27 cellular contexts compared by ENCODE assay signal in the genomic region with DNA sequence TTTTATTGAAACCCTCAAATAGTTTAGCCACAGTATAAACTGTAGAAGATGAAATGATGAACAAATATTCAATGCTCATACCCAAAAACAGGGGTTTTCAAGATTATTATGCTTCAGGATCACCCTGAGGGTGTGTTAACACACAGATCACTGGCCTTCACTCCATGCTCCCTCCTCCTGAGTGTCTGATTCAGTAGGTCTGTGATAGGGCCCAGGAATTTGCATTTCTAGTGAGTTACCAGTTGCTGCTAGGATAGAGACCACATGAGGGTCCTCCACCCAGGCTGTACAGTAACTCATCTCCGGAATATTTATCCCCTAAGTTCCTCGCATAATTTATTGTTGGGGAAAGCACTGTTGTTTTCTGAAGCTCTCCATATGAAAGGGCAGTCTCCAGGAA.
"Had no signal": no experiment of that assay in that cellular context is flagged by ENCODE, and none has a peak within 500 bp of the region (broad histone marks: within the 10 kb centered on the region; RNA-seq: fewer than 3 reads in every experiment).

No MANE protein-coding gene starts in this region.

- H3K36me3 ChIP-seq: left lung, lower lobe of right lung, neutrophil, right atrium auricular region, right lobe of liver, tibial nerve, uterus had no signal

- H3K9me3 Mint-ChIP-seq: immature natural killer cell; naive thymus-derived CD8-positive, alpha-beta T cell; nephron; stimulated activated memory B cell treated with anti-CD40 and anti-IgM and Interleukin-4, amounts not matched to agents 10 μg/mL and 1 μg/mL and 100 μg/mL, for 72 hours; type B pancreatic cell had no signal

- ATAC-seq: left colon; left lung; lower lobe of right lung; naive thymus-derived CD8-positive, alpha-beta T cell; right lobe of liver; stimulated activated memory B cell treated with anti-CD40 and anti-IgM and Interleukin-4, amounts not matched to agents 10 μg/mL and 1 μg/mL and 100 μg/mL, for 72 hours; stimulated activated naive CD8-positive, alpha-beta T cell treated with anti-CD3 and anti-CD28 coated beads, Interleukin-15, amount 100 ng/mL, for 72 hours had no signal

- DNase-seq: immature natural killer cell; kidney; left colon; left lung; lower lobe of right lung; mammary epithelial cell; mesenchymal stem cell; naive thymus-derived CD8-positive, alpha-beta T cell; occipital lobe; right lobe of liver; stimulated activated CD4-positive, alpha-beta T cell treated with anti-CD3 and anti-CD28 coated beads, Interleukin-1b, Interleukin-23, amount 100 ng/mL, for 48 hours; stimulated activated CD4-positive, alpha-beta T cell treated with anti-CD3 and anti-CD28 coated beads, Interleukin-2, amount 100 ng/mL, for 48 hours; stimulated activated CD4-positive, alpha-beta T cell treated with anti-CD3 and anti-CD28 coated beads, Interleukin-4, amount 100 ng/mL, for 4 hours; stimulated activated CD8-positive, alpha-beta memory T cell treated with anti-CD3 and anti-CD28 coated beads, Interleukin-4, amount 100 ng/mL, for 48 hours; stimulated activated naive CD4-positive, alpha-beta T cell treated with Interleukin-2 at 50 U/mL for 16 hours; stimulated activated naive CD8-positive, alpha-beta T cell treated with anti-CD3 and anti-CD28 coated beads, Interleukin-15, amount 100 ng/mL, for 72 hours; substantia nigra; uterus had no signal

- H3K4me3 Mint-ChIP-seq: immature natural killer cell; naive thymus-derived CD8-positive, alpha-beta T cell; nephron; neural crest cell; stimulated activated memory B cell treated with anti-CD40 and anti-IgM and Interleukin-4, amounts not matched to agents 10 μg/mL and 1 μg/mL and 100 μg/mL, for 72 hours; stimulated activated naive CD8-positive, alpha-beta T cell treated with anti-CD3 and anti-CD28 coated beads, Interleukin-15, amount 100 ng/mL, for 72 hours; type B pancreatic cell had no signal

- H3K27ac Mint-ChIP-seq: immature natural killer cell; nephron; progenitor cell of endocrine pancreas; stimulated activated memory B cell treated with anti-CD40 and anti-IgM and Interleukin-4, amounts not matched to agents 10 μg/mL and 1 μg/mL and 100 μg/mL, for 72 hours; stimulated activated naive CD8-positive, alpha-beta T cell treated with anti-CD3 and anti-CD28 coated beads, Interleukin-15, amount 100 ng/mL, for 72 hours; type B pancreatic cell had no signal

- H3K4me2 ChIP-seq: smooth muscle cell had no signal

- H3K27me3 Mint-ChIP-seq: naive thymus-derived CD8-positive, alpha-beta T cell; progenitor cell of endocrine pancreas; stimulated activated memory B cell treated with anti-CD40 and anti-IgM and Interleukin-4, amounts not matched to agents 10 μg/mL and 1 μg/mL and 100 μg/mL, for 72 hours; stimulated activated naive CD8-positive, alpha-beta T cell treated with anti-CD3 and anti-CD28 coated beads, Interleukin-15, amount 100 ng/mL, for 72 hours; type B pancreatic cell had no signal

- H3K4me1 ChIP-seq: left lung, lower lobe of right lung, right atrium auricular region, right lobe of liver, tibial nerve, uterus had no signal

- H3K36me3 Mint-ChIP-seq: immature natural killer cell; naive thymus-derived CD8-positive, alpha-beta T cell; stimulated activated memory B cell treated with anti-CD40 and anti-IgM and Interleukin-4, amounts not matched to agents 10 μg/mL and 1 μg/mL and 100 μg/mL, for 72 hours; type B pancreatic cell had no signal

- H3K4me1 Mint-ChIP-seq: immature natural killer cell, nephron, neural crest cell had no signal

- H3K27me3 ChIP-seq: left lung, neutrophil, right atrium auricular region, right lobe of liver, tibial nerve, uterus had no signal

- H3K27ac ChIP-seq: left lung, lower lobe of right lung, neutrophil, right atrium auricular region, right lobe of liver, tibial nerve, uterus had no signal

- H3K9me3 ChIP-seq: left lung, lower lobe of right lung, neutrophil, right atrium auricular region, right lobe of liver, tibial nerve, uterus had no signal

- H3K4me3 ChIP-seq: left lung, lower lobe of right lung, right atrium auricular region, right lobe of liver, smooth muscle cell, tibial nerve, uterus had no signal
